In genomic region chr14:35158491-35158890, GRCh38 we compare ENCODE assay signal across 23 cellular contexts. TPM values are rescaled to one million over a fixed set of nuclear protein-coding genes. Genes with fewer than 3 reads are reported as not detected.
DNase-seq lines count a peak whose midpoint lies in the region; ATAC-seq and TF ChIP-seq lines count a peak whose summit lies in the region.
"Had no signal": no experiment of that assay in that cellular context is flagged by ENCODE, and none has a peak within 500 bp of the region (broad histone marks: within the 10 kb centered on the region; RNA-seq: fewer than 3 reads in every experiment).

No MANE protein-coding gene starts in this region.

- no peaks in the 10 kb centered on the region for H4K20me1 ChIP-seq in hepatocyte (ENCODE audit: insufficient read depth, poor library complexity, severe bottlenecking)
- no peaks in the 10 kb centered on the region for H4K20me1 ChIP-seq in neural progenitor cell (ENCODE audit: low read depth)

- no peak overlapping the region for H3K4me2 ChIP-seq in hepatocyte
- H3K4me2 ChIP-seq in neural progenitor cell, result peak overlapping the region; percentile 23
- H3K4me2 ChIP-seq: PC-9 had no signal

- H3K27me3 ChIP-seq in Caco-2 (replicated peaks; ENCODE audit: control insufficient read depth, insufficient read depth, low read length), result no peaks in the 10 kb centered on the region
- no peaks in the 10 kb centered on the region for H3K27me3 ChIP-seq in Panc1 (ENCODE audit: control insufficient read depth, insufficient read depth, low read length)
- H3K27me3 ChIP-seq in hepatocyte, result no peaks in the 10 kb centered on the region
- no peaks in the 10 kb centered on the region for H3K27me3 ChIP-seq in neural progenitor cell
- no peaks in the 10 kb centered on the region for H3K27me3 ChIP-seq in HAP-1 (ENCODE audit: low read depth)
- H3K27me3 ChIP-seq: BE2C, MG63, SJSA1 had no signal

- H3K4me1 ChIP-seq in Caco-2, result peaks cover 37% of the 10 kb centered on the region
- peaks cover 57% of the 10 kb centered on the region for H3K4me1 ChIP-seq in Panc1 (ENCODE audit: control insufficient read depth, insufficient read depth, low read length)
- no peaks in the 10 kb centered on the region for H3K4me1 ChIP-seq in hepatocyte (ENCODE audit: insufficient read depth)
- peaks cover 14% of the 10 kb centered on the region for H3K4me1 ChIP-seq in neural progenitor cell
- peaks cover 13% of the 10 kb centered on the region for H3K4me1 ChIP-seq in HAP-1

- BruUV-seq in Caco-2 (replicated peaks; lab: Mats Ljungman, UMichigan) (no TSS peak), Panc1 (replicated peaks; lab: Mats Ljungman, UMichigan) (no TSS peak)

- ATAC-seq in Panc1 (no peak), HG02870 (IDR thresholded peaks at IDR 0.05; ENCODE audit: unreplicated experiment) (no peak)

- H3K9me3 Mint-ChIP-seq in Caco-2 (ENCODE audit: unreplicated experiment) (no peaks in the 10 kb centered on the region), neural progenitor cell (no peaks in the 10 kb centered on the region)
- H3K9me3 Mint-ChIP-seq: CD14-positive monocyte; CD8-positive, alpha-beta memory T cell had no signal

- in situ Hi-C loops in Panc1 (cut with HindIII; ENCODE audit: low pct_unique_long_range_greater_than_20kb, low sequenced_read_pairs) (no loop called here), HAP-1 (cut with MboI; ENCODE audit: low sequenced_read_pairs) (no loop called here)

- H3K9me3 ChIP-seq in Caco-2 (no peaks in the 10 kb centered on the region), Panc1 (ENCODE audit: control insufficient read depth, insufficient read depth, low read depth, low read length) (no peaks in the 10 kb centered on the region), hepatocyte (ENCODE audit: low read depth) (no peaks in the 10 kb centered on the region), neural progenitor cell (ENCODE audit: low read depth) (no peaks in the 10 kb centered on the region), HAP-1 (no peaks in the 10 kb centered on the region)
- H3K9me3 ChIP-seq: BE2C, MG63, SJSA1 had no signal

- H3K4me1 Mint-ChIP-seq in Caco-2 (ENCODE audit: low read depth, unreplicated experiment) (peaks cover 25% of the 10 kb centered on the region), neural progenitor cell (peaks cover 13% of the 10 kb centered on the region)

- peaks cover 11% of the 10 kb centered on the region for H3F3A ChIP-seq in neural progenitor cell (ENCODE audit: low read depth)

- 92% methylated on average over 2 of the region's 2 CpGs for WGBS in hepatocyte (ENCODE audit: low lambda C conversion rate, missing lambda C conversion rate)

- POLR2A ChIA-PET in Caco-2 (lab: Charles Lee) (no interaction called here), Panc1 (lab: Charles Lee) (no interaction called here)

- intact Hi-C loops in Caco-2 (cut with micrococcal nuclease; ENCODE audit: unreplicated experiment) (no loop called here), Panc1 (cut with micrococcal nuclease; ENCODE audit: unreplicated experiment) (no loop called here)

- no peaks in the 10 kb centered on the region for H3K27me3 Mint-ChIP-seq in Caco-2 (ENCODE audit: insufficient read depth, unreplicated experiment)
- no peaks in the 10 kb centered on the region for H3K27me3 Mint-ChIP-seq in neural progenitor cell (ENCODE audit: insufficient read depth, low read depth)
- H3K27me3 Mint-ChIP-seq: CD8-positive, alpha-beta memory T cell had no signal

- H3K79me2 ChIP-seq in hepatocyte, result peaks cover 3% of the 10 kb centered on the region
- H3K79me2 ChIP-seq in neural progenitor cell (ENCODE audit: low read depth), result no peaks in the 10 kb centered on the region

- TF ChIP-seq CTCF in Caco-2 (IDR thresholded peaks at IDR 0.05; ENCODE audit: insufficient read depth in 1 of 2, low read depth in 1 of 2, low read length in 1 of 2, severe bottlenecking in 1 of 2, unreplicated experiment in 1 of 2) (no peak), Panc1 (IDR thresholded peaks at IDR 0.05) (no peak), hepatocyte (IDR thresholded peaks at IDR 0.05; ENCODE audit: poor library complexity) (no peak), neural progenitor cell (IDR thresholded peaks at IDR 0.05) (no peak), coronary artery (IDR thresholded peaks at IDR 0.05) (no peak)

- DNase-seq in Caco-2 (no peak), Panc1 (ENCODE audit: low read depth, low spot score) (no peak), hepatocyte (ENCODE audit: low spot score) (peak; percentile 0), neural progenitor cell (ENCODE audit: low spot score) (no peak), coronary artery (ENCODE audit: low spot score) (no peak), HAP-1 (ENCODE audit: low spot score in 2 of 2) (no peak), NCI-H1417 treated with DMSO at 0.1 percent for 48 hours (lab: John Stamatoyannopoulos, UW) (no peak)
- DNase-seq: ACHN; BE2C; CD8-positive, alpha-beta memory T cell; H7; KBM-7; MG63; NCI-H1105 treated with DMSO at 0.1 percent for 48 hours; NCI-H2029; NCI-H446; NCI-H526; PC-9; Right ventricle myocardium superior; RPMI8226 had no signal

- H3K9me2 ChIP-seq in hepatocyte (replicated peaks; ENCODE audit: insufficient read depth), result no peaks in the 10 kb centered on the region

- no peak overlapping the region for H3K9ac ChIP-seq in neural progenitor cell

- H3K4me3 Mint-ChIP-seq in Caco-2 (ENCODE audit: unreplicated experiment) (no peak overlapping the region), neural progenitor cell (no peak overlapping the region)
- H3K4me3 Mint-ChIP-seq: CD14-positive monocyte; CD8-positive, alpha-beta memory T cell had no signal

- H3K27ac Mint-ChIP-seq in Caco-2 (ENCODE audit: unreplicated experiment), result peak overlapping the region; percentile 63
- H3K27ac Mint-ChIP-seq in neural progenitor cell, result no peak overlapping the region
- H3K27ac Mint-ChIP-seq: CD14-positive monocyte had no signal

- H3K27ac ChIP-seq in Panc1 (ENCODE audit: low read length) (peak overlapping the region; percentile 92), hepatocyte (no peak overlapping the region), neural progenitor cell (peak overlapping the region; percentile 6), coronary artery (no peak overlapping the region)
- H3K27ac ChIP-seq: PC-9 had no signal

- no peak overlapping the region for H2AFZ ChIP-seq in hepatocyte
- H2AFZ ChIP-seq in neural progenitor cell (replicated peaks), result no peak overlapping the region
- H2AFZ ChIP-seq: PC-9 had no signal

- H3K36me3 Mint-ChIP-seq in Caco-2 (ENCODE audit: insufficient read depth, unreplicated experiment) (peaks cover 10% of the 10 kb centered on the region), neural progenitor cell (peaks cover 6% of the 10 kb centered on the region)

- H3K4me3 ChIP-seq in Caco-2 (ENCODE audit: low read depth, low read length), result no peak overlapping the region
- H3K4me3 ChIP-seq in Panc1 (ENCODE audit: low read depth in 2 of 2, low read length in 2 of 2), result no peak overlapping the region
- H3K4me3 ChIP-seq in hepatocyte, result no peak overlapping the region
- no peak overlapping the region for H3K4me3 ChIP-seq in neural progenitor cell
- no peak overlapping the region for H3K4me3 ChIP-seq in coronary artery
- no peak overlapping the region for H3K4me3 ChIP-seq in HAP-1
- H3K4me3 ChIP-seq: MG63, PC-9, SJSA1 had no signal

- CTCF ChIA-PET in Caco-2 (lab: Charles Lee) (no interaction called here), Panc1 (lab: Charles Lee) (no interaction called here)

- H3K36me3 ChIP-seq in Caco-2 (ENCODE audit: control insufficient read depth, insufficient read depth, low read length), result no peaks in the 10 kb centered on the region
- no peaks in the 10 kb centered on the region for H3K36me3 ChIP-seq in Panc1 (ENCODE audit: control insufficient read depth, insufficient read depth, low read length)
- H3K36me3 ChIP-seq in hepatocyte (replicated peaks; ENCODE audit: insufficient read depth, low read depth), result no peaks in the 10 kb centered on the region
- H3K36me3 ChIP-seq in neural progenitor cell, result no peaks in the 10 kb centered on the region
- no peaks in the 10 kb centered on the region for H3K36me3 ChIP-seq in HAP-1 (replicated peaks)
- H3K36me3 ChIP-seq: MG63 had no signal

RNA-seq across cellular contexts. Expression of gene PRORP, which starts 36.1 kb away (rescaled TPM):
- total RNA-seq in Caco-2 (2022) (34.5 and 36.3 TPM in 2 replicates), Panc1 (2021; ENCODE audit: unreplicated experiment) (28.1 TPM), hepatocyte (39.9 and 48.2 TPM in 2 replicates), neural progenitor cell (ENCODE audit: low replicate concordance) (41.3 and 50.3 TPM in 2 replicates)
- polyA plus RNA-seq in Panc1 (2012; ENCODE audit: insufficient read length), result 16.0 TPM
- polyA plus RNA-seq in hepatocyte, result 19.8 and 25.8 TPM in 2 replicates

RNA-seq across cellular contexts. Expression of gene PPP2R3C, which starts 36.7 kb away (rescaled TPM):
- total RNA-seq in Caco-2 (2022) (23.3 and 25.2 TPM in 2 replicates), Panc1 (2021; ENCODE audit: unreplicated experiment) (19.6 TPM), hepatocyte (38.5 and 53.7 TPM in 2 replicates), neural progenitor cell (ENCODE audit: low replicate concordance) (41.9 and 67.4 TPM in 2 replicates)
- 5.8 TPM for polyA plus RNA-seq in Panc1 (2012; ENCODE audit: insufficient read length)
- 36.1 and 40.7 TPM in 2 replicates for polyA plus RNA-seq in hepatocyte

Comparison
In these comparisons a context has a peak if more than half of its experiments do, and no peak if none do; other contexts are left out.
1. H3K27ac ChIP-seq: peak in Panc1 (single experiment) and neural progenitor cell (single experiment); none in hepatocyte (single experiment) and coronary artery (0 of 2).